Comparison of ENCODE assay signal across 14 cellular contexts in genomic region chr11:43327987-43328386, GRCh38. TPM values are rescaled to one million over a fixed set of nuclear protein-coding genes. Genes with fewer than 3 reads are reported as not detected.
DNase-seq lines count a peak whose midpoint lies in the region; ATAC-seq, FAIRE-seq and TF ChIP-seq lines count a peak whose summit lies in the region.
"Had no signal": no experiment of that assay in that cellular context is flagged by ENCODE, and none has a peak within 500 bp of the region (broad histone marks: within the 10 kb centered on the region; RNA-seq: fewer than 3 reads in every experiment).

No MANE protein-coding gene starts in this region.

- no peak overlapping the region for H3K27ac ChIP-seq in K562 (ENCODE audit: extremely low read depth, low read depth, low read length)
- no peak overlapping the region for H3K27ac ChIP-seq in CD8-positive, alpha-beta T cell (ENCODE audit: low read depth, low read length)
- H3K27ac ChIP-seq: KMS-11, upper lobe of right lung had no signal

- H3K4me1 Mint-ChIP-seq in CD8-positive, alpha-beta T cell (ENCODE audit: low read depth), result no peaks in the 10 kb centered on the region

- H3K36me3 Mint-ChIP-seq in CD8-positive, alpha-beta T cell, result peaks cover 92% of the 10 kb centered on the region

- H3K9ac ChIP-seq in K562 (ENCODE audit: insufficient read depth in 1 of 2, low read depth in 2 of 2, low read length in 2 of 2), result no peak overlapping the region
- H3K9ac ChIP-seq: KMS-11 had no signal

- no peak for TF ChIP-seq EP300 in K562 (IDR thresholded peaks at IDR 0.05; ENCODE audit: low read length)

- TF ChIP-seq CTCF in BE2C (IDR thresholded peaks at IDR 0.05; ENCODE audit: low read depth, low read length) (no peak), K562 (IDR thresholded peaks at IDR 0.05 in 2 of 3, conservative IDR thresholded peaks at IDR 0.05 in 1 of 3; ENCODE audit: insufficient read depth in 2 of 3, low read depth in 1 of 3, low read length in 3 of 3) (no peak)
- no peak for TF ChIP-seq CTCF in CD8-positive, alpha-beta T cell (IDR thresholded peaks at IDR 0.05)

- no peak overlapping the region for H3K4me3 Mint-ChIP-seq in CD8-positive, alpha-beta T cell
- H3K4me3 Mint-ChIP-seq: naive thymus-derived CD8-positive, alpha-beta T cell had no signal

- H3K9me3 Mint-ChIP-seq in CD8-positive, alpha-beta T cell, result no peaks in the 10 kb centered on the region
- H3K9me3 Mint-ChIP-seq: activated naive CD4-positive, alpha-beta T cell treated with anti-CD3 and anti-CD28 coated beads, Interleukin-2, amount 50 U/mL, for 72 hours; naive thymus-derived CD8-positive, alpha-beta T cell had no signal

- H3K9me3 ChIP-seq in BE2C, result no peaks in the 10 kb centered on the region
- no peaks in the 10 kb centered on the region for H3K9me3 ChIP-seq in K562 (replicated peaks; ENCODE audit: control insufficient read depth, insufficient read depth, low read depth, low read length)
- no peaks in the 10 kb centered on the region for H3K9me3 ChIP-seq in CD8-positive, alpha-beta T cell (ENCODE audit: low read length)
- H3K9me3 ChIP-seq: upper lobe of right lung had no signal

- WGBS in K562 (ENCODE audit: insufficient coverage, low coverage, missing lambda C conversion rate), result 43% methylated on average over 2 of the region's 2 CpGs

- CTCF ChIA-PET in K562 (lab: Yijun Ruan, JAX; ENCODE audit: low intra/inter-chr PET ratio), result no interaction called here
- CTCF ChIA-PET in CD8-positive, alpha-beta T cell (lab: Charles Lee), result no interaction called here

- H3K36me3 ChIP-seq in BE2C (peaks cover 23% of the 10 kb centered on the region), K562 (ENCODE audit: control insufficient read depth, insufficient read depth, low read length) (peaks cover 98% of the 10 kb centered on the region)
- peaks cover 68% of the 10 kb centered on the region for H3K36me3 ChIP-seq in CD8-positive, alpha-beta T cell (ENCODE audit: insufficient read depth, low read length)

- H3K27me3 Mint-ChIP-seq in CD8-positive, alpha-beta T cell (ENCODE audit: low read depth), result no peaks in the 10 kb centered on the region
- H3K27me3 Mint-ChIP-seq: naive thymus-derived CD8-positive, alpha-beta T cell had no signal

- TF ChIP-seq POLR2A in K562 (conservative IDR thresholded peaks at IDR 0.05), result no peak

- POLR2A ChIA-PET in K562 (lab: Yijun Ruan, JAX), result interaction anchor here (1.1 kb wide), 1 partner anchor 8 kb away, joined by 3 read pairs; no protein-coding TSS in a partner anchor
- POLR2A ChIA-PET in CD8-positive, alpha-beta T cell (lab: Charles Lee), result no interaction called here

- H3K4me1 ChIP-seq in BE2C (no peaks in the 10 kb centered on the region), K562 (replicated peaks in 1 of 2; ENCODE audit: control insufficient read depth in 2 of 2, insufficient read depth in 2 of 2, low read length in 2 of 2) (no peaks in the 10 kb centered on the region)
- H3K4me1 ChIP-seq in CD8-positive, alpha-beta T cell (ENCODE audit: insufficient read depth, low read length), result no peaks in the 10 kb centered on the region
- H3K4me1 ChIP-seq: upper lobe of right lung had no signal

- no peaks in the 10 kb centered on the region for H4K20me1 ChIP-seq in K562 (replicated peaks; ENCODE audit: control insufficient read depth, insufficient read depth, low read length)

- intact Hi-C loops in K562 (cut with micrococcal nuclease), result loop anchor here (5.0 kb wide), 1 partner anchor 89 kb away; no protein-coding TSS in a partner anchor
- intact Hi-C loops in CD8-positive, alpha-beta T cell (cut with DNase I, micrococcal nuclease), result no loop called here

- no peak overlapping the region for H3K27ac Mint-ChIP-seq in CD8-positive, alpha-beta T cell
- H3K27ac Mint-ChIP-seq: activated naive CD4-positive, alpha-beta T cell treated with anti-CD3 and anti-CD28 coated beads, Interleukin-2, amount 50 U/mL, for 72 hours; naive thymus-derived CD8-positive, alpha-beta T cell had no signal

- no peaks in the 10 kb centered on the region for H3K9me1 ChIP-seq in K562 (ENCODE audit: control insufficient read depth, insufficient read depth, low read length)

- H3K79me2 ChIP-seq in K562 (ENCODE audit: control insufficient read depth, insufficient read depth, low read length), result no peaks in the 10 kb centered on the region

- no peak overlapping the region for H2AFZ ChIP-seq in K562 (ENCODE audit: low read depth, low read length)

- TF ChIP-seq RAD21 in K562 (CRISPR knock-in tag; conservative IDR thresholded peaks at IDR 0.05 in 1 of 2, IDR thresholded peaks at IDR 0.05 in 1 of 2), result no peak

- BruUV-seq in K562 (replicated peaks; lab: Mats Ljungman, UMichigan), result no TSS peak

- no peaks in the 10 kb centered on the region for H3K27me3 ChIP-seq in BE2C
- H3K27me3 ChIP-seq in K562 (ENCODE audit: control insufficient read depth in 2 of 2, insufficient read depth in 2 of 2, low read length in 2 of 2), result no peaks in the 10 kb centered on the region
- H3K27me3 ChIP-seq in CD8-positive, alpha-beta T cell (ENCODE audit: insufficient read depth, low read length), result no peaks in the 10 kb centered on the region
- H3K27me3 ChIP-seq: upper lobe of right lung had no signal

- in situ Hi-C loops in K562 (cut with MboI), result no loop called here

- DNase-seq in BE2C (peak; percentile 20), LHCN-M2 (ENCODE audit: low read depth) (peak; percentile 85), K562 (ENCODE audit: extremely low read depth in 1 of 4, low spot score in 3 of 4) (peak; percentile 11 to 61 (median 44)), kidney glomerular epithelial cell (lab: John Stamatoyannopoulos, UW) (peak; percentile 36), NOMO-1 treated with DMSO at 0.1 percent for 48 hours (lab: John Stamatoyannopoulos, UW; ENCODE audit: unreplicated experiment) (no peak), NCI-H446 treated with DMSO at 0.1 percent for 48 hours (lab: John Stamatoyannopoulos, UW) (no peak)
- DNase-seq in CD8-positive, alpha-beta T cell, result no peak
- DNase-seq: activated CD4-positive, alpha-beta T cell treated with anti-CD3 and anti-CD28 coated beads for 1 hour; DND-41; naive thymus-derived CD8-positive, alpha-beta T cell; upper lobe of right lung had no signal

- ATAC-seq in K562 (no peak), GM21526 (IDR thresholded peaks at IDR 0.05; ENCODE audit: low FRiP score, unreplicated experiment) (no peak)
- ATAC-seq in CD8-positive, alpha-beta T cell, result no peak
- ATAC-seq: activated naive CD4-positive, alpha-beta T cell treated with anti-CD3 and anti-CD28 coated beads, Interleukin-2, amount 50 U/mL, for 72 hours; naive thymus-derived CD8-positive, alpha-beta T cell; upper lobe of right lung had no signal

- no peak overlapping the region for H3K4me3 ChIP-seq in BE2C (ENCODE audit: low read depth, low read length)
- H3K4me3 ChIP-seq in K562, result no peak overlapping the region
- H3K4me3 ChIP-seq in CD8-positive, alpha-beta T cell (ENCODE audit: low read depth, low read length), result no peak overlapping the region
- H3K4me3 ChIP-seq: upper lobe of right lung had no signal

- no peak for FAIRE-seq in K562 (lab: Jason Lieb, UNC)

- no peak overlapping the region for H3K4me2 ChIP-seq in K562 (ENCODE audit: insufficient read depth, low read length)
- H3K4me2 ChIP-seq: KMS-11 had no signal

TF ChIP-seq in K562, 482 proteins besides CTCF, POLR2A, EP300 and RAD21 (continues in another document):
- TF ChIP-seq NFIC (IDR thresholded peaks at IDR 0.05), result peak; percentile 87
- peak; percentile 28 for TF ChIP-seq DACH1 (IDR thresholded peaks at IDR 0.05; ENCODE audit: partially characterized antibody)

RNA-seq across cellular contexts. Expression of gene API5, which starts 16.2 kb away (rescaled TPM):
- 31.7 TPM for polyA plus RNA-seq in BE2C (2012; ENCODE audit: insufficient read depth, insufficient read length, low read depth)
- total RNA-seq in LHCN-M2 (2014; rRNA removed) (104 and 113 TPM in 2 replicates), K562 (2014; rRNA removed) (90.8 and 113 TPM in 2 replicates), K562 (2014; rRNA removed; fragmentation: Illumina TruSeq; extraction: Trizol) (110 and 126 TPM in 2 replicates), K562 (2015; rRNA removed; fragmentation: Illumina TruSeq; extraction: Trizol) (110 and 123 TPM in 2 replicates), K562 (2021) (133 and 136 TPM in 2 replicates)
- 26.5 TPM for polyA plus RNA-seq in LHCN-M2 (2012)
- 43.6 and 102 TPM in 2 replicates for total RNA-seq in K562 (2011; cell fraction: chromatin; rRNA removed; ENCODE audit: low replicate concordance)
- total RNA-seq in K562 (2011; cell fraction: nucleolus; rRNA removed), result 29.1 and 31.0 TPM in 2 replicates
- 37.9 and 47.3 TPM in 2 replicates for total RNA-seq in K562 (2011; cell fraction: nucleoplasm; rRNA removed)
- polyA plus RNA-seq in K562 (2011; rRNA removed) (86.1 and 132 TPM in 2 replicates), K562 (2014; fragmentation: Illumina TruSeq; extraction: Trizol) (124 and 146 TPM in 2 replicates), K562 (2014; fragmentation: Nextera tagmentation; extraction: Ambion mirVana) (100 to 1,000 TPM in 1 of 2 experiments, 10 to 100 TPM in 1; 59.8 to 111 TPM), K562 (2014; rRNA removed) (127 and 128 TPM in 2 replicates)
- 19.8 and 42.9 TPM in 2 replicates for polyA plus RNA-seq in K562 (2011; cell fraction: cytosol; rRNA removed)
- polyA plus RNA-seq in K562 (2011; cell fraction: nucleus; rRNA removed), result 28.9 and 44.1 TPM in 2 replicates
- 70.4 and 84.2 TPM in 2 replicates for polyA plus RNA-seq in K562 (2012)
- 114 and 116 TPM in 2 replicates for polyA minus RNA-seq in K562 (2011; rRNA and poly(A)+ RNA removed)
- 37.8 and 54.5 TPM in 2 replicates for polyA minus RNA-seq in K562 (2011; cell fraction: cytosol; rRNA and poly(A)+ RNA removed)
- polyA minus RNA-seq in K562 (2011; cell fraction: nucleus; rRNA and poly(A)+ RNA removed), result 38.2 and 53.0 TPM in 2 replicates
- 10 to 100 TPM; 78.4 to 80.6 TPM for total RNA-seq in CD8-positive, alpha-beta T cell

RNA-seq across cellular contexts. Expression of gene TTC17, which starts 30.7 kb away (rescaled TPM):
- 77.4 TPM for polyA plus RNA-seq in BE2C (2012; ENCODE audit: insufficient read depth, insufficient read length, low read depth)
- total RNA-seq in LHCN-M2 (2014; rRNA removed) (34.3 and 42.0 TPM in 2 replicates), K562 (2014; rRNA removed) (41.3 and 42.6 TPM in 2 replicates), K562 (2014; rRNA removed; fragmentation: Illumina TruSeq; extraction: Trizol) (71.2 and 76.4 TPM in 2 replicates), K562 (2015; rRNA removed; fragmentation: Illumina TruSeq; extraction: Trizol) (64.8 and 69.6 TPM in 2 replicates), K562 (2021) (41.3 and 41.4 TPM in 2 replicates)
- polyA plus RNA-seq in LHCN-M2 (2012), result 14.2 TPM
- total RNA-seq in K562 (2011; cell fraction: chromatin; rRNA removed; ENCODE audit: low replicate concordance), result 231 and 661 TPM in 2 replicates
- total RNA-seq in K562 (2011; cell fraction: nucleolus; rRNA removed), result 108 and 153 TPM in 2 replicates
- total RNA-seq in K562 (2011; cell fraction: nucleoplasm; rRNA removed), result 241 and 304 TPM in 2 replicates
- polyA plus RNA-seq in K562 (2011; rRNA removed) (99.1 and 124 TPM in 2 replicates), K562 (2014; fragmentation: Illumina TruSeq; extraction: Trizol) (46.8 and 58.0 TPM in 2 replicates), K562 (2014; fragmentation: Nextera tagmentation; extraction: Ambion mirVana) (10 to 100 TPM; 19.7 to 29.5 TPM), K562 (2014; rRNA removed) (48.3 and 53.3 TPM in 2 replicates)
- 35.8 and 57.9 TPM in 2 replicates for polyA plus RNA-seq in K562 (2011; cell fraction: cytosol; rRNA removed)
- 328 and 363 TPM in 2 replicates for polyA plus RNA-seq in K562 (2011; cell fraction: nucleus; rRNA removed)
- polyA plus RNA-seq in K562 (2012), result 26.0 and 57.7 TPM in 2 replicates
- polyA minus RNA-seq in K562 (2011; rRNA and poly(A)+ RNA removed), result 183 and 234 TPM in 2 replicates
- polyA minus RNA-seq in K562 (2011; cell fraction: cytosol; rRNA and poly(A)+ RNA removed), result 25.2 and 32.9 TPM in 2 replicates
- polyA minus RNA-seq in K562 (2011; cell fraction: nucleus; rRNA and poly(A)+ RNA removed), result 165 and 260 TPM in 2 replicates
- total RNA-seq in CD8-positive, alpha-beta T cell, result 10 to 100 TPM; 84.0 to 85.6 TPM

Comparison
In these comparisons a context has a peak if more than half of its experiments do, and no peak if none do; other contexts are left out.
1. DNase-seq: peak in BE2C (single experiment), LHCN-M2 (single experiment), K562 (4 of 4) and kidney glomerular epithelial cell (single experiment); none in NOMO-1 treated with DMSO at 0.1 percent for 48 hours (single experiment), NCI-H446 treated with DMSO at 0.1 percent for 48 hours (single experiment) and CD8-positive, alpha-beta T cell (0 of 7).